ENCODE assay signal across 23 cellular contexts in genomic region chr13:111627596-111627995, GRCh38.
"Had no signal": no experiment of that assay in that cellular context is flagged by ENCODE, and none has a peak within 500 bp of the region (broad histone marks: within the 10 kb centered on the region; RNA-seq: fewer than 3 reads in every experiment).

No MANE protein-coding gene starts in this region.

- ATAC-seq: K562, SK-N-SH treated with all-trans-retinoic acid at 6 μM for 48 hours had no signal

- H3K27me3 ChIP-seq: Peyer's patch had no signal

- DNase-seq: Kasumi-1, MM.1S, NCI-H1092 treated with DMSO at 0.1 percent for 48 hours, NCI-H1436, NCI-H187, NCI-H2029, NCI-H2081 treated with DMSO at 0.1 percent for 48 hours, NCI-H2171, NCI-H226, NCI-H446, NCI-H510A, NCI-H524 treated with DMSO at 0.1 percent for 48 hours, NCI-H69, NCI-H774, OCI-M1, PC-9, Peyer's patch, SHP77 treated with DMSO at 0.1 percent for 48 hours, SJCRH30 had no signal

- H3K4me2 ChIP-seq: KMS-11, PC-9 had no signal

- H2AFZ ChIP-seq: PC-9 had no signal

- H3K36me3 ChIP-seq: Peyer's patch, SJCRH30 had no signal

- H3K27ac ChIP-seq: HL-60, KMS-11, PC-9, Peyer's patch, SJCRH30 had no signal

- H3K9me3 ChIP-seq: Peyer's patch, SJCRH30 had no signal

- H3K9ac ChIP-seq: KMS-11 had no signal

- H3K4me3 ChIP-seq: K562, PC-9, Peyer's patch, SJCRH30 had no signal

- H3K4me1 ChIP-seq: Peyer's patch, SJCRH30 had no signal
